24 cellular contexts compared by ENCODE assay signal in the genomic region with DNA sequence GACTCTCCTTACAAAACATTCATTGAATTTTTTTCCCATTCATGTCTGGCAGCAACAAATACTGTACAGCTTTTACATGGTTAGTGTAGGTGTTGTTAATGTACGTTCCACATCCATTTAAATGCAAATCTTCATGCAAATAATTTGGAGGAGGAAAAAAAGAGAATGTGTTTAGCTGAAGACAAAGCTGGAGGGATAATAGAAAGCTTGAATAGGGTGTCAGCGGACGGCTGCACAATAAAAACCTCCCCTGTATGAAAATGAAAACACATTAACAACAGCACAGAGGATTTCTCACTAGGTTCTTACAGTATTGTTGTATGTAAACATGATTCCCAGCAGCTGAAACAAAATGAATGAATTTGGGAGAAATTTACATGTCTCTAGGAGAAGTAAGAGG.
"Had no signal": no experiment of that assay in that cellular context is flagged by ENCODE, and none has a peak within 500 bp of the region (broad histone marks: within the 10 kb centered on the region; RNA-seq: fewer than 3 reads in every experiment).

No MANE protein-coding gene starts in this region.

- H3K36me3 Mint-ChIP-seq: immature natural killer cell; mesothelial cell of epicardium; naive B cell; natural killer cell treated with Interleukin-12 subunit alpha and Interleukin-12 subunit beta and Interleukin-15 and Interleukin-18, amount 100 ng/mL, for 72 hours; stimulated activated effector memory CD8-positive, alpha-beta T cell treated with anti-CD3 and anti-CD28 coated beads, Interleukin-12 subunit alpha, Interleukin-12 subunit beta, amount 100 ng/mL, for 72 hours; type B pancreatic cell had no signal

- H3K4me3 Mint-ChIP-seq: immature natural killer cell; mesothelial cell of epicardium; natural killer cell treated with Interleukin-12 subunit alpha and Interleukin-12 subunit beta and Interleukin-15 and Interleukin-18, amount 100 ng/mL, for 72 hours; stimulated activated effector memory CD8-positive, alpha-beta T cell treated with anti-CD3 and anti-CD28 coated beads, Interleukin-12 subunit alpha, Interleukin-12 subunit beta, amount 100 ng/mL, for 72 hours; type B pancreatic cell had no signal

- H3K27me3 ChIP-seq: dorsolateral prefrontal cortex, sigmoid colon, stomach, thyroid gland had no signal

- ATAC-seq: mucosa of descending colon; natural killer cell treated with Interleukin-12 subunit alpha and Interleukin-12 subunit beta and Interleukin-15 and Interleukin-18, amount 100 ng/mL, for 72 hours; psoas muscle; stimulated activated effector memory CD8-positive, alpha-beta T cell treated with anti-CD3 and anti-CD28 coated beads, Interleukin-12 subunit alpha, Interleukin-12 subunit beta, amount 100 ng/mL, for 72 hours had no signal

- H3K4me1 Mint-ChIP-seq: immature natural killer cell; stimulated activated effector memory CD8-positive, alpha-beta T cell treated with anti-CD3 and anti-CD28 coated beads, Interleukin-12 subunit alpha, Interleukin-12 subunit beta, amount 100 ng/mL, for 72 hours had no signal

- H3K27ac Mint-ChIP-seq: immature natural killer cell; mesothelial cell of epicardium; naive B cell; natural killer cell treated with Interleukin-12 subunit alpha and Interleukin-12 subunit beta and Interleukin-15 and Interleukin-18, amount 100 ng/mL, for 72 hours; stimulated activated effector memory CD8-positive, alpha-beta T cell treated with anti-CD3 and anti-CD28 coated beads, Interleukin-12 subunit alpha, Interleukin-12 subunit beta, amount 100 ng/mL, for 72 hours; type B pancreatic cell had no signal

- H3K9me3 Mint-ChIP-seq: mesothelial cell of epicardium; naive B cell; natural killer cell treated with Interleukin-12 subunit alpha and Interleukin-12 subunit beta and Interleukin-15 and Interleukin-18, amount 100 ng/mL, for 72 hours; type B pancreatic cell had no signal

- DNase-seq: dorsolateral prefrontal cortex; effector CD4-positive, alpha-beta T cell; hypothalamus; immature natural killer cell; islet precursor cell; kidney glomerular epithelial cell; mesenchymal stem cell; mucosa of descending colon; naive B cell; nucleus accumbens; posterior cingulate gyrus; psoas muscle; right cardiac atrium; sigmoid colon; stimulated activated CD4-positive, alpha-beta T cell treated with anti-CD3 and anti-CD28 coated beads, Interleukin-2, amount 100 ng/mL, for 24 hours; stimulated activated CD4-positive, alpha-beta T cell treated with anti-CD3 and anti-CD28 coated beads, Interleukin-4, amount 100 ng/mL, for 24 hours; stimulated activated naive CD4-positive, alpha-beta T cell treated with Interleukin-2 at 50 U/mL for 16 hours; stomach; thyroid gland had no signal

- H3K4me3 ChIP-seq: dorsolateral prefrontal cortex, lung, mucosa of descending colon, psoas muscle, sigmoid colon, stomach, thyroid gland had no signal

- H3K36me3 ChIP-seq: sigmoid colon, stomach, thyroid gland had no signal

- H3K9me3 ChIP-seq: mucosa of descending colon, psoas muscle, sigmoid colon, stomach, thyroid gland had no signal
